ENCODE assay signal across 1 cellular context in genomic region chr3:194092770-194093336, GRCh38.
TF ChIP-seq lines count a peak whose summit lies in the region.

No MANE protein-coding gene starts in this region.

TF ChIP-seq in GM12878, 131 proteins besides CTCF, POLR2A, EP300 and RAD21:
- TF ChIP-seq FOXM1 (IDR thresholded peaks at IDR 0.05; ENCODE audit: low read depth, low read length), result no peak
- peak; percentile 88 for TF ChIP-seq MTA2 (IDR thresholded peaks at IDR 0.05; ENCODE audit: low read depth)
- no peak for TF ChIP-seq ESRRA (IDR thresholded peaks at IDR 0.05; ENCODE audit: low read length)
- no peak for TF ChIP-seq ATF3 (IDR thresholded peaks at IDR 0.05; ENCODE audit: borderline replicate concordance, extremely low read depth, low read depth, low read length)
- no peak for TF ChIP-seq SIN3A (IDR thresholded peaks at IDR 0.05; ENCODE audit: low read depth, low read length)
- TF ChIP-seq SUZ12 (IDR thresholded peaks at IDR 0.05; ENCODE audit: unreplicated experiment), result no peak
- peak in 1 of 2 experiments; percentile 30; a peak in 1 of 4 replicates for TF ChIP-seq IKZF2 (IDR thresholded peaks at IDR 0.05)
- TF ChIP-seq MEF2B (IDR thresholded peaks at IDR 0.05; ENCODE audit: partially characterized antibody, poor library complexity, severe bottlenecking), result peak; percentile 36
- no peak for TF ChIP-seq BCL11A (IDR thresholded peaks at IDR 0.05; ENCODE audit: low read depth, low read length)
- no peak for TF ChIP-seq SMC3 (IDR thresholded peaks at IDR 0.05; ENCODE audit: borderline replicate concordance, low read length)
- TF ChIP-seq CHD2 (IDR thresholded peaks at IDR 0.05; ENCODE audit: borderline replicate concordance, low read depth, low read length), result no peak
- peak; percentile 41; the same call in 1 of the 2 replicates for TF ChIP-seq ZNF217 (IDR thresholded peaks at IDR 0.05)
- TF ChIP-seq HDAC2 (IDR thresholded peaks at IDR 0.05), result no peak
- TF ChIP-seq PKNOX1 (IDR thresholded peaks at IDR 0.05), result no peak
- no peak for TF ChIP-seq CHD1 (IDR thresholded peaks at IDR 0.05; ENCODE audit: low read depth, low read length)
- no peak for TF ChIP-seq MEF2A (IDR thresholded peaks at IDR 0.05; ENCODE audit: insufficient read depth, low read depth, low read length)
- no peak for TF ChIP-seq ZNF687 (IDR thresholded peaks at IDR 0.05)
- TF ChIP-seq NR2F1 (conservative IDR thresholded peaks at IDR 0.05), result 0 out of 2 replicates have a peak, but pooled peaks have one; percentile 25
- TF ChIP-seq SPI1 (IDR thresholded peaks at IDR 0.05; ENCODE audit: borderline replicate concordance, insufficient read depth, low read depth, low read length), result peak; percentile 49; the same call in 1 of the 2 replicates
- no peak for TF ChIP-seq ATF2 (IDR thresholded peaks at IDR 0.05; ENCODE audit: low read length)
- no peak for TF ChIP-seq BACH1 (IDR thresholded peaks at IDR 0.05; ENCODE audit: borderline replicate concordance)
- no peak for TF ChIP-seq PAX5 (IDR thresholded peaks at IDR 0.05; ENCODE audit: borderline replicate concordance, low read depth, low read length)
- no peak for TF ChIP-seq HCFC1 (IDR thresholded peaks at IDR 0.05; ENCODE audit: low read length)
- TF ChIP-seq NFXL1 (IDR thresholded peaks at IDR 0.05; ENCODE audit: borderline replicate concordance), result no peak
- TF ChIP-seq FOS (IDR thresholded peaks at IDR 0.05; ENCODE audit: borderline replicate concordance, extremely low read depth, insufficient read length), result no peak
- no peak for TF ChIP-seq BRCA1 (IDR thresholded peaks at IDR 0.05; ENCODE audit: low read depth, low read length)
